In genomic region chr19:3284759-3285646, GRCh38 we compare ENCODE assay signal across 1 cellular context.
TF ChIP-seq lines count a peak whose summit lies in the region.

No MANE protein-coding gene starts in this region.

TF ChIP-seq in HepG2, 621 proteins besides CTCF, POLR2A, EP300 and RAD21 (continued from another document and continues in another):
- TF ChIP-seq ZNF550 (CRISPR knock-in tag; IDR thresholded peaks at IDR 0.05; ENCODE audit: borderline replicate concordance) (no peak), CHCHD3 (CRISPR knock-in tag; IDR thresholded peaks at IDR 0.05) (no peak), ERF (CRISPR knock-in tag; IDR thresholded peaks at IDR 0.05) (peak; percentile 32; the same call in 1 of the 2 replicates), KLF9 (CRISPR knock-in tag; IDR thresholded peaks at IDR 0.05; ENCODE audit: low read depth) (no peak), CREBL2 (CRISPR knock-in tag; IDR thresholded peaks at IDR 0.05; ENCODE audit: borderline replicate concordance) (no peak), PPARG (CRISPR knock-in tag; conservative IDR thresholded peaks at IDR 0.05) (no peak), ZNF138 (CRISPR knock-in tag; IDR thresholded peaks at IDR 0.05; ENCODE audit: low read depth) (no peak), ZNF350 (CRISPR knock-in tag; IDR thresholded peaks at IDR 0.05; ENCODE audit: borderline replicate concordance, low read depth) (no peak), FOXC1 (CRISPR knock-in tag; IDR thresholded peaks at IDR 0.05; ENCODE audit: borderline replicate concordance) (no peak), SAP130 (CRISPR knock-in tag; IDR thresholded peaks at IDR 0.05; ENCODE audit: low read depth) (0 out of 2 replicates have a peak, but pooled peaks have one; percentile 45), PRDM15 (CRISPR knock-in tag; IDR thresholded peaks at IDR 0.05) (no peak), ZFYVE20 (CRISPR knock-in tag; IDR thresholded peaks at IDR 0.05; ENCODE audit: borderline replicate concordance, low read depth) (no peak), ZBTB10 (CRISPR knock-in tag; IDR thresholded peaks at IDR 0.05; ENCODE audit: borderline replicate concordance) (no peak), JDP2 (CRISPR knock-in tag; IDR thresholded peaks at IDR 0.05; ENCODE audit: borderline replicate concordance) (no peak), MAZ (IDR thresholded peaks at IDR 0.05; ENCODE audit: borderline replicate concordance, low read depth, low read length) (peak; percentile 41; the same call in 1 of the 2 replicates), MAZ (CRISPR knock-in tag; IDR thresholded peaks at IDR 0.05; ENCODE audit: low read depth) (peak; percentile 64; the same call in 1 of the 2 replicates), MEF2D (CRISPR knock-in tag; IDR thresholded peaks at IDR 0.05) (no peak), SP1 (IDR thresholded peaks at IDR 0.05) (no peak), SP1 (CRISPR knock-in tag; IDR thresholded peaks at IDR 0.05) (peak; percentile 75), ZNF44 (CRISPR knock-in tag; IDR thresholded peaks at IDR 0.05) (no peak), ZNF773 (CRISPR knock-in tag; IDR thresholded peaks at IDR 0.05; ENCODE audit: borderline replicate concordance) (0 out of 2 replicates have a peak, but pooled peaks have one; percentile 50), RCOR2 (CRISPR knock-in tag; IDR thresholded peaks at IDR 0.05) (no peak), ZNF674 (CRISPR knock-in tag; IDR thresholded peaks at IDR 0.05; ENCODE audit: low read depth) (no peak), MNT (IDR thresholded peaks at IDR 0.05) (no peak), ZSCAN22 (CRISPR knock-in tag; IDR thresholded peaks at IDR 0.05) (no peak), ZNF276 (CRISPR knock-in tag; IDR thresholded peaks at IDR 0.05; ENCODE audit: low read depth) (no peak), ZNF280D (CRISPR knock-in tag; IDR thresholded peaks at IDR 0.05) (no peak), SMAD1 (CRISPR knock-in tag; IDR thresholded peaks at IDR 0.05; ENCODE audit: borderline replicate concordance, low read depth) (no peak), ISX (CRISPR knock-in tag; conservative IDR thresholded peaks at IDR 0.05) (no peak), HNF4G (IDR thresholded peaks at IDR 0.05; ENCODE audit: borderline replicate concordance, low read depth, low read length) (no peak), HNF4G (CRISPR knock-in tag; IDR thresholded peaks at IDR 0.05; ENCODE audit: borderline replicate concordance, low read depth) (no peak), MED13 (CRISPR knock-in tag; IDR thresholded peaks at IDR 0.05) (no peak), ZBTB4 (CRISPR knock-in tag; IDR thresholded peaks at IDR 0.05; ENCODE audit: borderline replicate concordance) (no peak), MTA1 (CRISPR knock-in tag; IDR thresholded peaks at IDR 0.05; ENCODE audit: borderline replicate concordance) (no peak), ZMAT3 (CRISPR knock-in tag; conservative IDR thresholded peaks at IDR 0.05) (no peak), SALL2 (CRISPR knock-in tag; IDR thresholded peaks at IDR 0.05) (no peak), ELF1 (CRISPR knock-in tag; IDR thresholded peaks at IDR 0.05) (peak; percentile 29; the same call in 1 of the 2 replicates), KLF16 (CRISPR knock-in tag; IDR thresholded peaks at IDR 0.05) (0 out of 4 replicates have a peak, but pooled peaks of 1 of the 2 experiments have one; percentile 36), AGO2 (optimal IDR thresholded peaks at IDR 0.05; ENCODE audit: low read depth, low read length) (no peak), MAFG (CRISPR knock-in tag; IDR thresholded peaks at IDR 0.05) (no peak), ZNF619 (CRISPR knock-in tag; IDR thresholded peaks at IDR 0.05) (no peak), ZNF629 (CRISPR knock-in tag; conservative IDR thresholded peaks at IDR 0.05) (no peak)
